10 cellular contexts compared by ENCODE assay signal in genomic region chr4:54746228-54746627, GRCh38.
A peak's percentile ranks its signal among the peaks of the same experiment; 100 is the strongest.
DNase-seq lines count a peak whose midpoint lies in the region; ATAC-seq, FAIRE-seq and TF ChIP-seq lines count a peak whose summit lies in the region.
"Had no signal": no experiment of that assay in that cellular context is flagged by ENCODE, and none has a peak within 500 bp of the region (broad histone marks: within the 10 kb centered on the region; RNA-seq: fewer than 3 reads in every experiment).

No MANE protein-coding gene starts in this region.

- intact Hi-C loops in transverse colon (cut with DNase I; ENCODE audit: low total_unique reads) = no loop called here

- DNase-seq in Caki2 (ENCODE audit: low read depth) = peak; percentile 38
- peak; percentile 37 for DNase-seq in Jurkat, Clone E6-1 (ENCODE audit: low read depth, low spot score)
- DNase-seq in astrocyte (ENCODE audit: low read depth) = peak; percentile 9
- no peak for DNase-seq in transverse colon
- DNase-seq in dermis blood vessel endothelial cell = no peak
- no peak for DNase-seq in retina
- no peak for DNase-seq in AG08396 (ENCODE audit: low spot score)

- no peak overlapping the region for H3K9ac ChIP-seq in astrocyte (ENCODE audit: low read length)

- FAIRE-seq in astrocyte (lab: Jason Lieb, UNC) = no peak
- FAIRE-seq: H1 had no signal

- no peak overlapping the region for H3K4me2 ChIP-seq in astrocyte (ENCODE audit: low read length)

- no peak for TF ChIP-seq CTCF in astrocyte (IDR thresholded peaks at IDR 0.05; ENCODE audit: insufficient read depth, low read depth, low read length)
- TF ChIP-seq CTCF in transverse colon (IDR thresholded peaks at IDR 0.05) = no peak

- no peak overlapping the region for H3K4me3 ChIP-seq in Jurkat, Clone E6-1 (ENCODE audit: low read length)
- H3K4me3 ChIP-seq in astrocyte (ENCODE audit: insufficient read depth, low read depth, low read length) (no peak overlapping the region), transverse colon (no peak overlapping the region)

- peaks cover 10% of the 10 kb centered on the region for H3K9me3 Mint-ChIP-seq in astrocyte (ENCODE audit: unreplicated experiment)

- no peaks in the 10 kb centered on the region for H4K20me1 ChIP-seq in astrocyte (ENCODE audit: insufficient read depth, low read length)

- H3K36me3 ChIP-seq in astrocyte (ENCODE audit: insufficient read depth, low read length) (no peaks in the 10 kb centered on the region), transverse colon (no peaks in the 10 kb centered on the region)

- no peaks in the 10 kb centered on the region for H3K79me2 ChIP-seq in astrocyte (ENCODE audit: insufficient read depth, low read length)

- peaks cover 10% of the 10 kb centered on the region for H3K4me1 Mint-ChIP-seq in astrocyte (ENCODE audit: low read depth, unreplicated experiment)

- H3K36me3 Mint-ChIP-seq in astrocyte (ENCODE audit: low read depth, unreplicated experiment) = peaks cover 2% of the 10 kb centered on the region
- H3K36me3 Mint-ChIP-seq: activated naive CD8-positive, alpha-beta T cell had no signal

- in situ Hi-C loops in Caki2 (cut with HindIII; ENCODE audit: low pct_unique_long_range_greater_than_20kb, low sequenced_read_pairs) (no loop called here), transverse colon (cut with MboI; ENCODE audit: low pct_ligation_motif_present in 1 of 4, low pct_unique_long_range_greater_than_20kb in 1 of 4, low sequenced_read_pairs in 3 of 4) (no loop called here)

- H2AFZ ChIP-seq in astrocyte (ENCODE audit: low read depth, low read length) = no peak overlapping the region

- peak; percentile 67 for ATAC-seq in GM21528 (IDR thresholded peaks at IDR 0.05; ENCODE audit: low FRiP score, unreplicated experiment)

- no peaks in the 10 kb centered on the region for H3K27me3 ChIP-seq in astrocyte (ENCODE audit: insufficient read depth, low read length)
- H3K27me3 ChIP-seq in transverse colon = no peaks in the 10 kb centered on the region

- no peak overlapping the region for H3K4me3 Mint-ChIP-seq in astrocyte (ENCODE audit: unreplicated experiment)
- H3K4me3 Mint-ChIP-seq: activated naive CD8-positive, alpha-beta T cell had no signal

- TF ChIP-seq POLR2A in transverse colon (IDR thresholded peaks at IDR 0.05) = no peak

- peak overlapping the region; percentile 21 for H3K27ac Mint-ChIP-seq in astrocyte (ENCODE audit: unreplicated experiment)
- H3K27ac Mint-ChIP-seq: activated naive CD8-positive, alpha-beta T cell had no signal

- no peak for TF ChIP-seq EP300 in transverse colon (IDR thresholded peaks at IDR 0.05; ENCODE audit: low read depth)

- H3K9me3 ChIP-seq in astrocyte (ENCODE audit: insufficient read depth, low read depth, low read length) = no peaks in the 10 kb centered on the region
- H3K9me3 ChIP-seq in transverse colon = no peaks in the 10 kb centered on the region

- 65% methylated on average over 2 of the region's 2 CpGs; no CpG with 5 or more reads in 1 of the 2 donors for WGBS in transverse colon (ENCODE audit: low coverage in 1 of 2), 2 donors

- H3K4me1 ChIP-seq in astrocyte (ENCODE audit: insufficient read depth, low read length) = no peaks in the 10 kb centered on the region
- no peaks in the 10 kb centered on the region for H3K4me1 ChIP-seq in transverse colon

- H3K27ac ChIP-seq in astrocyte (ENCODE audit: low read depth, low read length) = no peak overlapping the region
- no peak overlapping the region for H3K27ac ChIP-seq in transverse colon

- peaks cover 1% of the 10 kb centered on the region for H3K27me3 Mint-ChIP-seq in astrocyte (ENCODE audit: low read depth, unreplicated experiment)

Comparison
In these comparisons a context has a peak if more than half of its experiments do, and no peak if none do; other contexts are left out.
1. DNase-seq: peak in Caki2 (single experiment), Jurkat, Clone E6-1 (single experiment) and astrocyte (single experiment); none in transverse colon (single experiment), dermis blood vessel endothelial cell (single experiment), retina (single experiment) and AG08396 (single experiment).